21 cellular contexts compared by ENCODE assay signal in genomic region chr12:53025250-53025649, GRCh38.
"Had no signal": no experiment of that assay in that cellular context is flagged by ENCODE, and none has a peak within 500 bp of the region (broad histone marks: within the 10 kb centered on the region; RNA-seq: fewer than 3 reads in every experiment).

No MANE protein-coding gene starts in this region.

- H3K27ac ChIP-seq: adrenal gland, left ventricle myocardium inferior, ovary, psoas muscle, right atrium auricular region, thyroid gland, upper lobe of right lung had no signal

- H3K9me3 ChIP-seq: adrenal gland, left ventricle myocardium inferior, ovary, psoas muscle, right atrium auricular region, thyroid gland, upper lobe of right lung had no signal

- H3K27me3 Mint-ChIP-seq: activated CD4-positive, alpha-beta T cell treated with anti-CD3 and anti-CD28 coated beads, Interleukin-2, amount 10 ng/mL, durations not matched to agents 7 days and 5 days; central memory CD8-positive, alpha-beta T cell; natural killer cell treated with Interleukin-12 subunit alpha and Interleukin-12 subunit beta and Interleukin-15 and Interleukin-18, amount 100 ng/mL, for 72 hours; stimulated activated naive CD8-positive, alpha-beta T cell treated with anti-CD3 and anti-CD28 coated beads, Interleukin-15, Interleukin-2, amounts not matched to agents 100 ng/mL and 50 ng/mL, for 24 hours; T-helper 17 cell had no signal

- H3K4me3 ChIP-seq: adrenal gland, left ventricle myocardium inferior, ovary, psoas muscle, right atrium auricular region, thyroid gland, upper lobe of right lung had no signal

- H3K36me3 ChIP-seq: ovary had no signal

- H3K4me1 ChIP-seq: left ventricle myocardium inferior, psoas muscle, right atrium auricular region, thyroid gland, upper lobe of right lung had no signal

- H3K27ac Mint-ChIP-seq: activated CD4-positive, alpha-beta T cell treated with anti-CD3 and anti-CD28 coated beads, Interleukin-2, amount 10 ng/mL, durations not matched to agents 7 days and 5 days; natural killer cell treated with Interleukin-12 subunit alpha and Interleukin-12 subunit beta and Interleukin-15 and Interleukin-18, amount 100 ng/mL, for 72 hours had no signal

- ATAC-seq: esophagus mucosa; natural killer cell treated with Interleukin-12 subunit alpha and Interleukin-12 subunit beta and Interleukin-15 and Interleukin-18, amount 100 ng/mL, for 72 hours; psoas muscle; T-helper 17 cell; upper lobe of right lung had no signal

- H3K9me3 Mint-ChIP-seq: activated CD4-positive, alpha-beta T cell treated with anti-CD3 and anti-CD28 coated beads, Interleukin-2, amount 10 ng/mL, durations not matched to agents 7 days and 5 days; central memory CD8-positive, alpha-beta T cell; natural killer cell treated with Interleukin-12 subunit alpha and Interleukin-12 subunit beta and Interleukin-15 and Interleukin-18, amount 100 ng/mL, for 72 hours; stimulated activated naive CD8-positive, alpha-beta T cell treated with anti-CD3 and anti-CD28 coated beads, Interleukin-15, Interleukin-2, amounts not matched to agents 100 ng/mL and 50 ng/mL, for 24 hours had no signal

- H3K4me3 Mint-ChIP-seq: activated CD4-positive, alpha-beta T cell treated with anti-CD3 and anti-CD28 coated beads, Interleukin-2, amount 10 ng/mL, durations not matched to agents 7 days and 5 days; central memory CD8-positive, alpha-beta T cell; natural killer cell treated with Interleukin-12 subunit alpha and Interleukin-12 subunit beta and Interleukin-15 and Interleukin-18, amount 100 ng/mL, for 72 hours; stimulated activated naive CD8-positive, alpha-beta T cell treated with anti-CD3 and anti-CD28 coated beads, Interleukin-15, Interleukin-2, amounts not matched to agents 100 ng/mL and 50 ng/mL, for 24 hours; T-helper 17 cell had no signal

- DNase-seq: activated CD4-positive, alpha-beta T cell treated with anti-CD3 and anti-CD28 coated beads, Interleukin-2, amount 10 ng/mL, durations not matched to agents 7 days and 5 days; activated effector memory CD4-positive, alpha-beta T cell treated with anti-CD3 and anti-CD28 coated beads, Interleukin-2, amount 50 U/mL, for 16 hours; activated naive CD4-positive, alpha-beta T cell treated with anti-CD3 and anti-CD28 coated beads, Interleukin-2, amount 50 U/mL, for 16 hours; adrenal gland; effector memory CD4-positive, alpha-beta T cell; glutamatergic neuron; left ventricle myocardium inferior; midbrain; ovary; psoas muscle; stimulated activated CD4-positive, alpha-beta T cell treated with anti-CD3 and anti-CD28 coated beads, Interleukin-4, amount 100 ng/mL, for 24 hours; substantia nigra; SW 1271; T-helper 17 cell; thyroid gland; upper lobe of right lung had no signal

- H3K27me3 ChIP-seq: adrenal gland, ovary, right atrium auricular region, thyroid gland, upper lobe of right lung had no signal
